ENCODE assay signal across 8 cellular contexts in the genomic region with DNA sequence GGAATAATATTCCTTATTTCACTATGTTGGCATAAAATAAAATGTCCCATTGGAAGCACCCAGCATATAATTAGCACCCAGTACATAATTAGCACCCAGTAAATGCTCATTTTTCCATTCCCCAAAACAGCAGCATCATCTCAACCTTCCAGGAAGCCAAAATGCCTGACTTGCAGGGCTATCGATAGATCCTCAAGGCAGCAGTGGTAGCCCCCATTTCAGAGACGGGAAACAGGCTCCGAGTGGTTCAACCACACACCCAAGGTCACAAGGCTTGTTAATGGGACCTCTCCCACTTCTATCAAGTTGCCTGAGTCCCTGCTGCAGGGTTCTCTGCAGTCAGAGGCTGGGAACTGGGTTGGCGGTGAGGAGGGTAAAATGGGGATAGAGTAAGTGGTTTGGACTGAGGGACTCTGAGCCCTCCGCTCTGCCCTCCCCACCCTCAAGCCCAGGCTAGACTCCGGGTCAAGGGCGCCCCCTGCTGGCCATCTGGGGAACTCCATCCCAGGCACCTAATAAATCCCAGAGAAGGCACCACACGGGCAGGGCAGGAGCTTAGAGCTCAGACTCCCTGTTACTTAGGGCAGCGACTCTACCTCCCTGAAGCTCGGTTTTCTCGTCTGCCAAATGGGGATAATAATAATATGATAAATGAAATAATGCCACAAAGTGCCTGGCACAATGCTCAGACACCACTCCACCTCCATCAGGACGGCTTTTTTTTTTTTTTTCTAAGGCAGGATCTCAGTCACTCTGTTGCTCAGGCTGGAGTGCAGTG. TPM values are rescaled to one million over a fixed set of nuclear protein-coding genes. Genes with fewer than 3 reads are reported as not detected.
A peak's percentile ranks its signal among the peaks of the same experiment; 100 is the strongest.
DNase-seq lines count a peak whose midpoint lies in the region; ATAC-seq and TF ChIP-seq lines count a peak whose summit lies in the region.

No MANE protein-coding gene starts in this region.

- H3K4me1 ChIP-seq in RWPE2 (ENCODE audit: insufficient read depth, poor library complexity, severe bottlenecking) (peaks cover 6% of the 10 kb centered on the region), foreskin keratinocyte (no peaks in the 10 kb centered on the region), tibial artery (peaks cover 0 to 8% (median 0%) of the 10 kb centered on the region in 4 donors)

- H3K27me3 ChIP-seq in RWPE2 (ENCODE audit: insufficient read depth, poor library complexity, severe bottlenecking) (no peaks in the 10 kb centered on the region), foreskin keratinocyte (no peaks in the 10 kb centered on the region), tibial artery (peaks cover 0 to 24% of the 10 kb centered on the region in 2 donors)

- H3K4me1 Mint-ChIP-seq in osteocyte (ENCODE audit: unreplicated experiment) = peaks cover 7% of the 10 kb centered on the region

- H3K36me3 ChIP-seq in RWPE2 (ENCODE audit: low read depth) = no peaks in the 10 kb centered on the region
- H3K36me3 ChIP-seq in tibial artery = no peaks in the 10 kb centered on the region

- TF ChIP-seq CTCF in RWPE2 (IDR thresholded peaks at IDR 0.05; ENCODE audit: poor library complexity, severe bottlenecking) (peak; percentile 94), foreskin keratinocyte (conservative IDR thresholded peaks at IDR 0.05) (peak; percentile 95), osteocyte (IDR thresholded peaks at IDR 0.05) (peak; percentile 92), tibial artery (IDR thresholded peaks at IDR 0.05) (peak; percentile 92 to 97)

- in situ Hi-C loops in KBM-7 (cut with MboI; ENCODE audit: low pct_unique_long_range_greater_than_20kb, low sequenced_read_pairs) = loop anchor here (5.0 kb wide), 1 partner anchor 57 kb away; a partner anchor contains a TSS

- H3K9me3 Mint-ChIP-seq in osteocyte (ENCODE audit: unreplicated experiment) = no peaks in the 10 kb centered on the region

- H3K9me3 ChIP-seq in RWPE2 (ENCODE audit: severe bottlenecking) = no peaks in the 10 kb centered on the region
- H3K9me3 ChIP-seq in tibial artery = no peaks in the 10 kb centered on the region

- no peaks in the 10 kb centered on the region for H3K36me3 Mint-ChIP-seq in osteocyte (ENCODE audit: unreplicated experiment)

- H3K4me3 ChIP-seq in RWPE2 (ENCODE audit: severe bottlenecking) = no peak overlapping the region
- H3K4me3 ChIP-seq in tibial artery = no peak overlapping the region

- DNase-seq in AG20443 (ENCODE audit: low spot score) (peak; percentile 87), KBM-7 (peak; percentile 94), RWPE2 (ENCODE audit: low spot score) (no peak), foreskin keratinocyte (peak in 1 of 2 donors; percentile 44), osteocyte (ENCODE audit: extremely low spot score, unreplicated experiment) (peak; percentile 94), tibial artery (peak; percentile 79 to 89)
- DNase-seq in activated T-helper 9 cell treated with anti-CD3 and anti-CD28 coated beads, Interleukin-2, amount 50 U/mL, for 16 hours (ENCODE audit: low read depth) = peak; percentile 87

- H3K27ac ChIP-seq in RWPE2 (ENCODE audit: poor library complexity, severe bottlenecking) (no peak overlapping the region), foreskin keratinocyte (no peak overlapping the region), tibial artery (no peak overlapping the region)

- intact Hi-C loops in tibial artery (cut with DNase I; ENCODE audit: low total_unique reads) = no loop called here

- no peak overlapping the region for H3K27ac Mint-ChIP-seq in osteocyte (ENCODE audit: unreplicated experiment)

- no peaks in the 10 kb centered on the region for H3K27me3 Mint-ChIP-seq in osteocyte (ENCODE audit: unreplicated experiment)

- ATAC-seq in GM19035 (IDR thresholded peaks at IDR 0.05; ENCODE audit: unreplicated experiment) = peak; percentile 66
- ATAC-seq in RWPE2 (ENCODE audit: low read depth) = peak; percentile 66
- ATAC-seq in foreskin keratinocyte = peak; percentile 27

- H3K4me3 Mint-ChIP-seq in osteocyte (ENCODE audit: unreplicated experiment) = no peak overlapping the region

RNA-seq across cellular contexts. Expression of a gene that starts 21.9 kb away (rescaled TPM):
- total RNA-seq in foreskin keratinocyte = not detected in 2 replicates
- polyA plus RNA-seq in foreskin keratinocyte = 0.02 and 0.04 TPM in 2 replicates
- total RNA-seq in osteocyte = not detected in 2 replicates

RNA-seq across cellular contexts. Expression of a gene that starts 56.1 kb away (rescaled TPM):
- 0.07 and 0.14 TPM in 2 replicates for total RNA-seq in foreskin keratinocyte
- polyA plus RNA-seq in foreskin keratinocyte = 0.07 TPM in 1 of 2 replicates, not detected in the other
- 0.39 and 0.99 TPM in 2 replicates for total RNA-seq in osteocyte
